1 cellular context compared by ENCODE assay signal in the genomic region with DNA sequence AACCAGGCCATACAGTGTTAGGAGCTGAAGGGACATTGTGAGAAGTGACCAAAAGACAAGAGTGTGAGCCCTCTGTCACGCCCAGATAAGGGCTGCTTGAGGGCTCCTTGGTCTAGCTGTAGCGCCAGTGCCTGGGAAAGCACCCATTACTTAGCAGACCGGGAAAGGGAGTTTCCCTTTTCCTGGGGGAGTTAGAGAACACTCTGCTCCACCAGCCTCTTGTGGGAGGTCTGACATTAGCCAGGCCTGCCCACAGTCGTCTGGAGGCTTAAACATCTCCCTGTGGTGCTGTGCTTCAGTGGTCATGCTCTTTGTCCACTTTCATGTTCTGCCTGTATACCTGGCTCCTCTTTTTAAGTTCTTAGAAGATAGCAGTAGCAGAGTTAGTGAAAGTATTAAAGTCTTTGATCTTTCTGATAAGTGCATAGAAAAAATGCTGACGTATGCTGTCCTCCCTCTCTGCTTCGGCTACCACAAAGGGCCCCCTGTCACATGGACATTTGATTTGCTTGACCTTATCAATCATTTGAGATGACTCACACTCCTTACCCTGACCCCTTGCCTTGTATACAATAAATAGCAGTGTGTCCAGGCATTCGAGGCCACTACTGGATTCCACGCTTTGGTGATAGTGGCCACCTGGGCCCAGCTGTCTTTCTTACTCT.
TF ChIP-seq lines count a peak whose summit lies in the region.

No MANE protein-coding gene starts in this region.

TF ChIP-seq in H1, 55 proteins besides CTCF, POLR2A, EP300 and RAD21:
- no peak for TF ChIP-seq SP2 (IDR thresholded peaks at IDR 0.05; ENCODE audit: low read length)
- no peak for TF ChIP-seq TAF7 (optimal IDR thresholded peaks at IDR 0.05; ENCODE audit: borderline replicate concordance, low read depth, low read length)
- TF ChIP-seq YY1 (IDR thresholded peaks at IDR 0.05; ENCODE audit: low read depth, low read length): no peak
- TF ChIP-seq RXRA (IDR thresholded peaks at IDR 0.05; ENCODE audit: insufficient read depth, low read depth, low read length): no peak
- no peak for TF ChIP-seq RFX5 (IDR thresholded peaks at IDR 0.05; ENCODE audit: borderline replicate concordance, low read depth, low read length)
- no peak for TF ChIP-seq TBP (IDR thresholded peaks at IDR 0.05; ENCODE audit: low read depth, low read length)
- TF ChIP-seq, protein P1, sequence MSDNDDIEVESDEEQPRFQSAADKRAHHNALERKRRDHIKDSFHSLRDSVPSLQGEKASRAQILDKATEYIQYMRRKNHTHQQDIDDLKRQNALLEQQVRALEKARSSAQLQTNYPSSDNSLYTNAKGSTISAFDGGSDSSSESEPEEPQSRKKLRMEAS (IDR thresholded peaks at IDR 0.05): no peak
- TF ChIP-seq PHF8 (conservative IDR thresholded peaks at IDR 0.05; ENCODE audit: low read depth, low read length): no peak
- TF ChIP-seq ZNF274 (IDR thresholded peaks at IDR 0.05; ENCODE audit: borderline replicate concordance, extremely low read depth, low read length): no peak
- TF ChIP-seq MAFK (IDR thresholded peaks at IDR 0.05; ENCODE audit: low read depth, low read length): no peak
